Comparison of ENCODE assay signal across 27 cellular contexts in genomic region chr17:36679815-36680467, GRCh38.
"Had no signal": no experiment of that assay in that cellular context is flagged by ENCODE, and none has a peak within 500 bp of the region (broad histone marks: within the 10 kb centered on the region; RNA-seq: fewer than 3 reads in every experiment).

No MANE protein-coding gene starts in this region.

- H3K9me3 ChIP-seq: colonic mucosa, esophagus squamous epithelium, heart right ventricle, lower lobe of right lung, neutrophil, pancreas, right lobe of liver, suprapubic skin, transverse colon, upper lobe of right lung, uterus had no signal

- H3K9me3 Mint-ChIP-seq: dendritic cell treated with granulocyte-macrophage colony-stimulating factor and Interleukin-4, amounts not matched to agents 40 ng/mL and 50 ng/mL, for 4 days; naive thymus-derived CD8-positive, alpha-beta T cell; stimulated activated naive CD8-positive, alpha-beta T cell treated with anti-CD3 and anti-CD28 coated beads, Interleukin-15, amount 100 ng/mL, for 72 hours had no signal

- H3K27ac Mint-ChIP-seq: dendritic cell treated with granulocyte-macrophage colony-stimulating factor and Interleukin-4, amounts not matched to agents 40 ng/mL and 50 ng/mL, for 4 days had no signal

- H3K36me3 Mint-ChIP-seq: naive thymus-derived CD8-positive, alpha-beta T cell had no signal

- ATAC-seq: heart right ventricle; left colon; left ventricle myocardium superior; lower lobe of right lung; naive thymus-derived CD8-positive, alpha-beta T cell; pancreas; right lobe of liver; stimulated activated naive CD8-positive, alpha-beta T cell treated with anti-CD3 and anti-CD28 coated beads, Interleukin-15, amount 100 ng/mL, for 72 hours; upper lobe of right lung had no signal

- H3K4me1 ChIP-seq: colonic mucosa, esophagus squamous epithelium, heart right ventricle, lower lobe of right lung, pancreas, right lobe of liver, suprapubic skin, transverse colon, upper lobe of right lung, uterus had no signal

- H3K4me3 Mint-ChIP-seq: dendritic cell treated with granulocyte-macrophage colony-stimulating factor and Interleukin-4, amounts not matched to agents 40 ng/mL and 50 ng/mL, for 4 days; naive thymus-derived CD8-positive, alpha-beta T cell; stimulated activated naive CD8-positive, alpha-beta T cell treated with anti-CD3 and anti-CD28 coated beads, Interleukin-15, amount 100 ng/mL, for 72 hours had no signal

- H3K36me3 ChIP-seq: colonic mucosa, esophagus squamous epithelium, heart right ventricle, lower lobe of right lung, neutrophil, pancreas, right lobe of liver, suprapubic skin, transverse colon, upper lobe of right lung, uterus had no signal

- H3K4me3 ChIP-seq: colonic mucosa, esophagus squamous epithelium, heart right ventricle, lower lobe of right lung, pancreas, right lobe of liver, suprapubic skin, transverse colon, upper lobe of right lung, uterus had no signal

- DNase-seq: colonic mucosa; effector memory CD4-positive, alpha-beta T cell; erythroblast; esophagus squamous epithelium; foreskin melanocyte; glutamatergic neuron; heart right ventricle; hippocampal formation; kidney glomerular epithelial cell; left colon; left ventricle myocardium superior; lower lobe of right lung; naive thymus-derived CD8-positive, alpha-beta T cell; pancreas; retina; right lobe of liver; small intestine; stimulated activated CD4-positive, alpha-beta T cell treated with anti-CD3 and anti-CD28 coated beads, Interleukin-15, amount 100 ng/mL, for 24 hours; stimulated activated CD4-positive, alpha-beta T cell treated with anti-CD3 and anti-CD28 coated beads, Interleukin-2, amount 100 ng/mL, for 48 hours; stimulated activated naive CD4-positive, alpha-beta T cell; stimulated activated naive CD8-positive, alpha-beta T cell treated with anti-CD3 and anti-CD28 coated beads, Interleukin-15, amount 100 ng/mL, for 72 hours; transverse colon; upper lobe of right lung; uterus had no signal

- H3K27me3 ChIP-seq: colonic mucosa, pancreas, right lobe of liver, transverse colon, upper lobe of right lung, uterus had no signal

- H3K27me3 Mint-ChIP-seq: stimulated activated naive CD8-positive, alpha-beta T cell treated with anti-CD3 and anti-CD28 coated beads, Interleukin-15, amount 100 ng/mL, for 72 hours had no signal

- H3K27ac ChIP-seq: colonic mucosa, esophagus squamous epithelium, heart right ventricle, lower lobe of right lung, neutrophil, pancreas, right lobe of liver, suprapubic skin, transverse colon, upper lobe of right lung, uterus had no signal
